Comparison of ENCODE assay signal across 17 cellular contexts in genomic region chr6:125947581-125947980, GRCh38. TPM values are rescaled to one million over a fixed set of nuclear protein-coding genes. Genes with fewer than 3 reads are reported as not detected.
A peak's percentile ranks its signal among the peaks of the same experiment; 100 is the strongest.
DNase-seq lines count a peak whose midpoint lies in the region; TF ChIP-seq lines count a peak whose summit lies in the region.
"Had no signal": no experiment of that assay in that cellular context is flagged by ENCODE, and none has a peak within 500 bp of the region (broad histone marks: within the 10 kb centered on the region; RNA-seq: fewer than 3 reads in every experiment).

No MANE protein-coding gene starts in this region.

- no peak overlapping the region for H3K4me3 Mint-ChIP-seq in osteocyte (ENCODE audit: unreplicated experiment)
- H3K4me3 Mint-ChIP-seq: activated CD4-positive, alpha-beta T cell treated with anti-CD3 and anti-CD28 coated beads, Interleukin-2, amount 10 ng/mL, durations not matched to agents 7 days and 5 days; CD4-positive, CD25-positive, alpha-beta regulatory T cell; naive B cell had no signal

- TF ChIP-seq CTCF in RWPE1 (conservative IDR thresholded peaks at IDR 0.05; ENCODE audit: low read depth) (no peak), esophagus squamous epithelium (IDR thresholded peaks at IDR 0.05) (no peak), osteocyte (IDR thresholded peaks at IDR 0.05) (no peak), sigmoid colon (IDR thresholded peaks at IDR 0.05) (no peak)

- no peaks in the 10 kb centered on the region for H3K9me3 Mint-ChIP-seq in osteocyte (ENCODE audit: unreplicated experiment)
- H3K9me3 Mint-ChIP-seq: activated CD4-positive, alpha-beta T cell treated with anti-CD3 and anti-CD28 coated beads, Interleukin-2, amount 10 ng/mL, durations not matched to agents 7 days and 5 days; CD4-positive, CD25-positive, alpha-beta regulatory T cell; naive B cell had no signal

- intact Hi-C loops in esophagus squamous epithelium (cut with DNase I): no loop called here
- intact Hi-C loops in sigmoid colon (cut with DNase I): no loop called here

- no peak for TF ChIP-seq POLR2A in esophagus squamous epithelium (IDR thresholded peaks at IDR 0.05)
- TF ChIP-seq POLR2A in sigmoid colon (IDR thresholded peaks at IDR 0.05): no peak

- H3K9me3 ChIP-seq in esophagus squamous epithelium: no peaks in the 10 kb centered on the region
- no peaks in the 10 kb centered on the region for H3K9me3 ChIP-seq in sigmoid colon
- H3K9me3 ChIP-seq: heart left ventricle had no signal

- POLR2A ChIA-PET in RWPE1 (lab: Yijun Ruan, JAX; ENCODE audit: low non-redundant PET): no interaction called here

- H3K27me3 Mint-ChIP-seq in osteocyte (ENCODE audit: unreplicated experiment): no peaks in the 10 kb centered on the region

- CTCF ChIA-PET in RWPE1 (lab: Yijun Ruan, JAX): interaction anchor here (1.1 to 1.5 kb wide), 2 partner anchors 9 to 41 kb away, joined by 3 to 4 read pairs; partner anchors contain the start of gene HINT3

- 33 to 34% methylated on average over 2 of the region's 2 CpGs for WGBS in esophagus squamous epithelium, 2 donors
- 84 to 86% methylated on average over 2 of the region's 2 CpGs for WGBS in sigmoid colon, 2 donors

- no peak overlapping the region for H3K4me3 ChIP-seq in esophagus squamous epithelium
- H3K4me3 ChIP-seq in sigmoid colon: no peak overlapping the region
- H3K4me3 ChIP-seq: heart left ventricle had no signal

- H3K27ac ChIP-seq in RWPE1 (peak overlapping the region; percentile 86), esophagus squamous epithelium (peak overlapping the region; percentile 29 to 87 (median 75)), sigmoid colon (no peak overlapping the region)

- DNase-seq in GM03348 (ENCODE audit: low spot score) (peak; percentile 10), RWPE1 (ENCODE audit: low spot score) (peak; percentile 57), esophagus squamous epithelium (lab: John Stamatoyannopoulos, UW) (no peak), osteocyte (ENCODE audit: extremely low spot score, unreplicated experiment) (no peak), sigmoid colon (no peak), NCI-H128 (lab: John Stamatoyannopoulos, UW; ENCODE audit: unreplicated experiment) (no peak), H4 (ENCODE audit: low spot score) (no peak)
- no peak for DNase-seq in stimulated activated CD8-positive, alpha-beta memory T cell treated with anti-CD3 and anti-CD28 coated beads, Interleukin-4, amount 100 ng/mL, for 48 hours
- DNase-seq: activated CD4-positive, alpha-beta T cell treated with anti-CD3 and anti-CD28 coated beads, Interleukin-2, amount 10 ng/mL, durations not matched to agents 7 days and 5 days; amniotic stem cell; CD4-positive, CD25-positive, alpha-beta regulatory T cell; heart left ventricle; naive B cell; NCI-H187 treated with DMSO at 0.1 percent for 48 hours; SHP77; stimulated activated naive CD4-positive, alpha-beta T cell; T-helper 9 cell had no signal

- no peaks in the 10 kb centered on the region for H3K27me3 ChIP-seq in esophagus squamous epithelium
- no peaks in the 10 kb centered on the region for H3K27me3 ChIP-seq in sigmoid colon
- H3K27me3 ChIP-seq: heart left ventricle had no signal

- no peaks in the 10 kb centered on the region for H3K36me3 Mint-ChIP-seq in osteocyte (ENCODE audit: unreplicated experiment)
- H3K36me3 Mint-ChIP-seq: CD4-positive, CD25-positive, alpha-beta regulatory T cell; naive B cell had no signal

- H3K36me3 ChIP-seq in esophagus squamous epithelium (no peaks in the 10 kb centered on the region), sigmoid colon (no peaks in the 10 kb centered on the region)
- H3K36me3 ChIP-seq: heart left ventricle had no signal

- H3K27ac Mint-ChIP-seq in osteocyte (ENCODE audit: unreplicated experiment): peak overlapping the region; percentile 90
- H3K27ac Mint-ChIP-seq: activated CD4-positive, alpha-beta T cell treated with anti-CD3 and anti-CD28 coated beads, Interleukin-2, amount 10 ng/mL, durations not matched to agents 7 days and 5 days; CD4-positive, CD25-positive, alpha-beta regulatory T cell; naive B cell had no signal

- H3K4me1 Mint-ChIP-seq in osteocyte (ENCODE audit: unreplicated experiment): peaks cover 62% of the 10 kb centered on the region
- H3K4me1 Mint-ChIP-seq: naive B cell had no signal

- TF ChIP-seq EP300 in sigmoid colon (IDR thresholded peaks at IDR 0.05): no peak

- peaks cover 23 to 87% (median 37%) of the 10 kb centered on the region in 3 donors for H3K4me1 ChIP-seq in esophagus squamous epithelium
- peaks cover 0 to 21% (median 9%) of the 10 kb centered on the region in 4 donors for H3K4me1 ChIP-seq in sigmoid colon

RNA-seq across cellular contexts. Expression of gene HINT3, which starts 9.0 kb away (rescaled TPM):
- 10 to 100 TPM; 15.4 to 22.5 (median 20.7) TPM for total RNA-seq in esophagus squamous epithelium
- total RNA-seq in osteocyte: 15.0 and 16.6 TPM in 2 replicates
- total RNA-seq in sigmoid colon: 10 to 100 TPM; 41.4 to 49.6 (median 48.3) TPM
- polyA plus RNA-seq in sigmoid colon: 10 to 100 TPM; 15.0 to 28.0 (median 25.2) TPM
- 10.0 and 10.6 TPM in 2 replicates for total RNA-seq in H4 (2014; rRNA removed; shearing (Covaris generic))

RNA-seq across cellular contexts. Expression of gene TRMT11, which starts 38.8 kb away (rescaled TPM):
- total RNA-seq in esophagus squamous epithelium (10 to 100 TPM in 3 of 4 donors, 1 to 10 TPM in 1; 7.8 to 23.3 (median 17.2) TPM), osteocyte (20.4 and 21.1 TPM in 2 replicates), sigmoid colon (10 to 100 TPM; 20.3 to 27.8 (median 25.7) TPM)
- 10 to 100 TPM; 11.0 to 12.6 (median 11.3) TPM for polyA plus RNA-seq in sigmoid colon
- 18.4 and 19.1 TPM in 2 replicates for total RNA-seq in H4 (2014; rRNA removed; shearing (Covaris generic))

Comparison
In these comparisons a context has a peak if more than half of its experiments do, and no peak if none do; other contexts are left out.
1. DNase-seq: peak in GM03348 (single experiment) and RWPE1 (single experiment); none in esophagus squamous epithelium (single experiment), osteocyte (single experiment), sigmoid colon (single experiment), stimulated activated CD8-positive, alpha-beta memory T cell treated with anti-CD3 and anti-CD28 coated beads, Interleukin-4, amount 100 ng/mL, for 48 hours (single experiment), NCI-H128 (single experiment) and H4 (single experiment).
2. H3K27ac ChIP-seq: peak in RWPE1 (single experiment) and esophagus squamous epithelium (4 of 4); none in sigmoid colon (0 of 4).